ENCODE assay signal across 16 cellular contexts in the genomic region with DNA sequence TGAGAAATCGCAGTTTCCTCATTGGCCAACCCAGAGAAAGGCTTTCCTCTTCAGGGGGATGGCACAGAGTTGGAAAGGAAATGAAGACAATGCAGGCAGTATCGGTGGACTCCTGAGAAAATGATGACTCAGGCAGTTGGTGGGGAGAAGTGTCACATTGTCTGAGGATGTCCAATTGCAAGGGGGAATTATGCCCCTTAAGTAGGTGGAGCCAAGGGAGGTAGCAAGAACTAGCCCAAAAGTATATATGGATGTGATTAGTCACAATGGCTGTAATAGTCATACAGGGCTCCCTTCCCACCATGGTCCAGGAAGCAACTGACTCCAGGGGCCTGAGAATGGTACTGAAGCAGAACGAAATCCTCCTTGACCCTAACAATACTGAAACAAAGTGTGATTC. TPM values are rescaled to one million over a fixed set of nuclear protein-coding genes. Genes with fewer than 3 reads are reported as not detected.
DNase-seq lines count a peak whose midpoint lies in the region; ATAC-seq and TF ChIP-seq lines count a peak whose summit lies in the region.
"Had no signal": no experiment of that assay in that cellular context is flagged by ENCODE, and none has a peak within 500 bp of the region (broad histone marks: within the 10 kb centered on the region; RNA-seq: fewer than 3 reads in every experiment).

No MANE protein-coding gene starts in this region.

- POLR2A ChIA-PET in RWPE1 (lab: Yijun Ruan, JAX; ENCODE audit: low non-redundant PET): no interaction called here

- H3K36me3 ChIP-seq in left ventricle myocardium inferior: no peaks in the 10 kb centered on the region
- H3K36me3 ChIP-seq: thoracic aorta had no signal

- peaks cover 19% of the 10 kb centered on the region for H3K27me3 ChIP-seq in left ventricle myocardium inferior (ENCODE audit: low read depth)

- peak overlapping the region; percentile 63 for H3K27ac ChIP-seq in RWPE1
- no peak overlapping the region for H3K27ac ChIP-seq in left ventricle myocardium inferior (replicated peaks)
- H3K27ac ChIP-seq: parathyroid adenoma, thoracic aorta had no signal

- peaks cover 7% of the 10 kb centered on the region for H3K9me3 ChIP-seq in left ventricle myocardium inferior (replicated peaks)
- H3K9me3 ChIP-seq: mucosa of descending colon, thoracic aorta had no signal

- no peak for ATAC-seq in HG02840 (IDR thresholded peaks at IDR 0.05; ENCODE audit: low FRiP score, unreplicated experiment)
- ATAC-seq: mucosa of descending colon had no signal

- TF ChIP-seq CTCF in HFF-Myc (IDR thresholded peaks at IDR 0.05; ENCODE audit: low read depth, low read length, missing control alignments) (no peak), RWPE1 (conservative IDR thresholded peaks at IDR 0.05; ENCODE audit: low read depth) (no peak), fibroblast of mammary gland (conservative IDR thresholded peaks at IDR 0.05; ENCODE audit: control insufficient read depth, insufficient read depth, low read depth, low read length) (no peak), left ventricle myocardium inferior (IDR thresholded peaks at IDR 0.05; ENCODE audit: borderline replicate concordance) (no peak)

- CTCF ChIA-PET in RWPE1 (lab: Yijun Ruan, JAX): interaction anchor here (0.7 kb wide), 1 partner anchor 176 kb away, joined by 3 read pairs; no protein-coding TSS in a partner anchor

- intact Hi-C loops in left ventricle myocardium inferior (cut with micrococcal nuclease): no loop called here

- DNase-seq in A172 (ENCODE audit: low spot score) (peak; percentile 84), HFF-Myc (ENCODE audit: extremely low read depth, low read depth) (peak; percentile 24), RWPE1 (ENCODE audit: low spot score) (peak; percentile 43), fibroblast of mammary gland (ENCODE audit: low read depth) (peak; percentile 74), NCI-H2227 treated with DMSO at 0.1 percent for 48 hours (lab: John Stamatoyannopoulos, UW) (no peak), left ventricle myocardium inferior (no peak), LoVo (ENCODE audit: low spot score) (no peak)
- DNase-seq: activated T-cell treated with anti-CD3 and anti-CD28 coated beads for 4 hours; Calu3; cortex of kidney; mucosa of descending colon; stimulated activated CD4-positive, alpha-beta T cell treated with anti-CD3 and anti-CD28 coated beads, Interleukin-15, amount 100 ng/mL, for 24 hours; T-helper 1 cell had no signal

- H3K4me3 ChIP-seq in HFF-Myc (replicated peaks; ENCODE audit: low read depth, low read length) (no peak overlapping the region), fibroblast of mammary gland (ENCODE audit: control insufficient read depth, low read depth, low read length) (no peak overlapping the region), left ventricle myocardium inferior (no peak overlapping the region)
- H3K4me3 ChIP-seq: mucosa of descending colon, thoracic aorta had no signal

- no peaks in the 10 kb centered on the region for H3K4me1 ChIP-seq in left ventricle myocardium inferior
- H3K4me1 ChIP-seq: parathyroid adenoma had no signal

RNA-seq across cellular contexts. Expression of a gene that starts 58.3 kb away (rescaled TPM):
- total RNA-seq in A172 (2014; rRNA removed; shearing (Covaris generic)): 75.4 and 79.3 TPM in 2 replicates
- 6.1 TPM for total RNA-seq in left ventricle myocardium inferior

Comparison
In these comparisons a context has a peak if more than half of its experiments do, and no peak if none do; other contexts are left out.
1. DNase-seq: peak in A172 (single experiment), HFF-Myc (single experiment), RWPE1 (single experiment) and fibroblast of mammary gland (single experiment); none in NCI-H2227 treated with DMSO at 0.1 percent for 48 hours (single experiment), left ventricle myocardium inferior (single experiment) and LoVo (single experiment).
2. RNA of a gene that starts 58.3 kb away (total RNA-seq): 75.4 to 79.3 TPM in A172; 6.1 TPM in left ventricle myocardium inferior (single experiment); every median in the first group is over 10 times any median in the second.